22 cellular contexts compared by ENCODE assay signal in the genomic region with DNA sequence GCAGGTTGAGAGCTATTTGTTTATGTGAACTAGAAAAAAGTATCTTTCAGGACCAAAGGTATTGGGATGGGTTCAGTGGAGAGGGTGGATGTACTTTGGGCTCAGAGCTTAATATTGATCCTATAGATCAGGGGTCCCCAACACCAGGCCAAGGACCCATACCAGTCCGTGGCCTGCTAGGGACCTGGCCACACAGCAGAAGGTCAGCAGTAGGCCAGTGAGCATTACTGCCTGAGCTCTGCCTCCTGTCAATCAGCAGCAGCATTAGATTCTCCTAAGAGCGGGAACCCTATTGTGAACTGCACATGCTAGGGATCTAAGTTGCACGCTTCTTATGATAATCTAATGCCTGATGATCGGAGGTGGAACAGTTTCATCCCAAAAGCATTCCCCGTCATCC.
"Had no signal": no experiment of that assay in that cellular context is flagged by ENCODE, and none has a peak within 500 bp of the region (broad histone marks: within the 10 kb centered on the region; RNA-seq: fewer than 3 reads in every experiment).

No MANE protein-coding gene starts in this region.

- H3K36me3 ChIP-seq: cardiac muscle cell, colonic mucosa had no signal

- H3K27ac ChIP-seq: body of pancreas, cardiac muscle cell, colonic mucosa had no signal

- H3K4me1 ChIP-seq: body of pancreas, colonic mucosa had no signal

- H3K27me3 Mint-ChIP-seq: activated CD4-positive, alpha-beta memory T cell treated with anti-CD3 and anti-CD28 coated beads, Interleukin-2, amount 10 ng/mL, durations not matched to agents 7 days and 5 days; activated naive CD4-positive, alpha-beta T cell treated with anti-CD3 and anti-CD28 coated beads, Interleukin-2, amount 10 ng/mL, durations not matched to agents 7 days and 5 days had no signal

- H3K9me3 Mint-ChIP-seq: activated CD4-positive, alpha-beta memory T cell treated with anti-CD3 and anti-CD28 coated beads, Interleukin-2, amount 10 ng/mL, durations not matched to agents 7 days and 5 days; activated naive CD4-positive, alpha-beta T cell treated with anti-CD3 and anti-CD28 coated beads, Interleukin-2, amount 10 ng/mL, durations not matched to agents 7 days and 5 days; activated T-helper 1 cell treated with anti-CD3 and anti-CD28 coated beads, Interleukin-12 subunit alpha, Interleukin-12 subunit beta, Interleukin-2, Interleukin-4 antibody, amounts not matched to agents 30 ng/mL and 10 ng/mL and 1 ng/mL, durations not matched to agents 14 hours and 24 hours and 36 hours; activated T-helper 2 cell treated with anti-CD3 and anti-CD28 coated beads, Interferon-gamma antibody, Interleukin-2, Interleukin-4, amounts not matched to agents 10 μg/mL and 5 μg/mL and 100 μg/mL, durations not matched to agents 14 hours and 24 hours and 36 hours had no signal

- H3K4me3 Mint-ChIP-seq: activated CD4-positive, alpha-beta memory T cell treated with anti-CD3 and anti-CD28 coated beads, Interleukin-2, amount 10 ng/mL, durations not matched to agents 7 days and 5 days; activated CD8-positive, alpha-beta memory T cell treated with anti-CD3 and anti-CD28 coated beads, Interleukin-2, amount 10 ng/mL, durations not matched to agents 7 days and 5 days; activated naive CD4-positive, alpha-beta T cell treated with anti-CD3 and anti-CD28 coated beads, Interleukin-2, amount 10 ng/mL, durations not matched to agents 7 days and 5 days; activated naive CD8-positive, alpha-beta T cell; activated T-helper 1 cell treated with anti-CD3 and anti-CD28 coated beads, Interleukin-12 subunit alpha, Interleukin-12 subunit beta, Interleukin-2, Interleukin-4 antibody, amounts not matched to agents 30 ng/mL and 10 ng/mL and 1 ng/mL, durations not matched to agents 14 hours and 24 hours and 36 hours; T-helper 17 cell had no signal

- H3K4me1 Mint-ChIP-seq: activated CD4-positive, alpha-beta memory T cell treated with anti-CD3 and anti-CD28 coated beads, Interleukin-2, amount 10 ng/mL, durations not matched to agents 7 days and 5 days; activated CD8-positive, alpha-beta memory T cell treated with anti-CD3 and anti-CD28 coated beads, Interleukin-2, amount 10 ng/mL, durations not matched to agents 7 days and 5 days; activated naive CD4-positive, alpha-beta T cell treated with anti-CD3 and anti-CD28 coated beads, Interleukin-2, amount 10 ng/mL, durations not matched to agents 7 days and 5 days had no signal

- ATAC-seq: T-helper 17 cell had no signal

- H3K36me3 Mint-ChIP-seq: activated CD8-positive, alpha-beta memory T cell treated with anti-CD3 and anti-CD28 coated beads, Interleukin-2, amount 10 ng/mL, durations not matched to agents 7 days and 5 days; activated naive CD4-positive, alpha-beta T cell treated with anti-CD3 and anti-CD28 coated beads, Interleukin-2, amount 10 ng/mL, durations not matched to agents 7 days and 5 days; activated naive CD8-positive, alpha-beta T cell had no signal

- H3K4me3 ChIP-seq: body of pancreas, cardiac muscle cell, colonic mucosa had no signal

- H3K9me3 ChIP-seq: body of pancreas, colonic mucosa had no signal

- H3K27ac Mint-ChIP-seq: activated CD4-positive, alpha-beta memory T cell treated with anti-CD3 and anti-CD28 coated beads, Interleukin-2, amount 10 ng/mL, durations not matched to agents 7 days and 5 days; activated CD8-positive, alpha-beta memory T cell treated with anti-CD3 and anti-CD28 coated beads, Interleukin-2, amount 10 ng/mL, durations not matched to agents 7 days and 5 days; activated naive CD4-positive, alpha-beta T cell treated with anti-CD3 and anti-CD28 coated beads, Interleukin-2, amount 10 ng/mL, durations not matched to agents 7 days and 5 days; activated naive CD8-positive, alpha-beta T cell; activated T-helper 1 cell treated with anti-CD3 and anti-CD28 coated beads, Interleukin-12 subunit alpha, Interleukin-12 subunit beta, Interleukin-2, Interleukin-4 antibody, amounts not matched to agents 30 ng/mL and 10 ng/mL and 1 ng/mL, durations not matched to agents 14 hours and 24 hours and 36 hours; activated T-helper 2 cell treated with anti-CD3 and anti-CD28 coated beads, Interferon-gamma antibody, Interleukin-2, Interleukin-4, amounts not matched to agents 10 μg/mL and 5 μg/mL and 100 μg/mL, durations not matched to agents 14 hours and 24 hours and 36 hours; T-helper 17 cell had no signal

- DNase-seq: activated CD4-positive, alpha-beta memory T cell treated with anti-CD3 and anti-CD28 coated beads, Interleukin-2, amount 10 ng/mL, durations not matched to agents 7 days and 5 days; activated CD4-positive, alpha-beta T cell treated with anti-CD3 and anti-CD28 coated beads for 4 hours; activated CD4-positive, CD25-positive, alpha-beta regulatory T cell; activated CD4-positive, CD25-positive, alpha-beta regulatory T cell treated with anti-CD3 and anti-CD28 coated beads, Interleukin-2, amount 50 U/mL, for 72 hours; activated CD8-positive, alpha-beta memory T cell treated with anti-CD3 and anti-CD28 coated beads, Interleukin-2, amount 10 ng/mL, durations not matched to agents 7 days and 5 days; activated CD8-positive, alpha-beta memory T cell treated with anti-CD3 and anti-CD28 coated beads, Interleukin-2, amount 50 U/mL, for 4 hours; activated effector memory CD4-positive, alpha-beta T cell treated with anti-CD3 and anti-CD28 coated beads, Interleukin-2, amount 50 U/mL, for 16 hours; activated naive CD4-positive, alpha-beta T cell treated with anti-CD3 and anti-CD28 coated beads, Interleukin-2, amount 10 ng/mL, durations not matched to agents 7 days and 5 days; activated T-cell treated with anti-CD3 and anti-CD28 coated beads, Interleukin-2, amount 50 U/mL, for 1 hour; activated T-cell treated with anti-CD3 and anti-CD28 coated beads, Interleukin-2, amount 50 U/mL, for 48 hours; amniotic stem cell; anterior cingulate cortex; body of pancreas; central memory CD4-positive, alpha-beta T cell; cerebellar nuclear complex; colonic mucosa; effector CD8-positive, alpha-beta T cell; T-helper 17 cell had no signal

- H3K27me3 ChIP-seq: body of pancreas, cardiac muscle cell, colonic mucosa had no signal
